10 cellular contexts compared by ENCODE assay signal in genomic region chr3:128113817-128114794, GRCh38. TPM values are rescaled to one million over a fixed set of nuclear protein-coding genes. Genes with fewer than 3 reads are reported as not detected.
DNase-seq lines count a peak whose midpoint lies in the region; ATAC-seq lines count a peak whose summit lies in the region.
"Had no signal": no experiment of that assay in that cellular context is flagged by ENCODE, and none has a peak within 500 bp of the region (broad histone marks: within the 10 kb centered on the region; RNA-seq: fewer than 3 reads in every experiment).

No MANE protein-coding gene starts in this region.

- no peak for DNase-seq in effector memory CD4-positive, alpha-beta T cell
- DNase-seq in hypothalamus (lab: John Stamatoyannopoulos, UW) (no peak), iPS-NIHi11 (ENCODE audit: low spot score) (no peak), HCEC 1CT (no peak), SK-N-DZ (ENCODE audit: low spot score) (no peak)
- DNase-seq: NCI-H1092 treated with DMSO at 0.1 percent for 48 hours; stimulated activated CD4-positive, alpha-beta T cell treated with anti-CD3 and anti-CD28 coated beads, Interleukin-2, amount 100 ng/mL, for 24 hours had no signal

- H3K9me3 ChIP-seq in BLaER1: no peaks in the 10 kb centered on the region
- no peaks in the 10 kb centered on the region for H3K9me3 ChIP-seq in effector memory CD4-positive, alpha-beta T cell (ENCODE audit: control insufficient read depth, low read length)

- peaks cover 58% of the 10 kb centered on the region for H4K20me1 ChIP-seq in BLaER1

- H3K4me1 ChIP-seq in BLaER1: peaks cover 7% of the 10 kb centered on the region; the same call in 1 of the 2 replicates
- H3K4me1 ChIP-seq in effector memory CD4-positive, alpha-beta T cell (ENCODE audit: control insufficient read depth, insufficient read depth, low read length, poor library complexity, severe bottlenecking): peaks cover 11% of the 10 kb centered on the region

- no peak overlapping the region for H3K9ac ChIP-seq in BLaER1

- H3K4me2 ChIP-seq in BLaER1: peak overlapping the region; percentile 9; the same call in 1 of the 2 replicates

- H3K27me3 ChIP-seq in BLaER1: no peaks in the 10 kb centered on the region
- no peaks in the 10 kb centered on the region for H3K27me3 ChIP-seq in effector memory CD4-positive, alpha-beta T cell (replicated peaks; ENCODE audit: control insufficient read depth, insufficient read depth, low read length, poor library complexity, severe bottlenecking)

- H3K27ac ChIP-seq in BLaER1: no peak overlapping the region
- H3K27ac ChIP-seq in effector memory CD4-positive, alpha-beta T cell (ENCODE audit: insufficient read depth, low read length, poor library complexity, severe bottlenecking): peak overlapping the region; percentile 38

- ATAC-seq in GM19035 (IDR thresholded peaks at IDR 0.05; ENCODE audit: unreplicated experiment) (peak; percentile 58), HG03439 (IDR thresholded peaks at IDR 0.05; ENCODE audit: unreplicated experiment) (peak; percentile 52)

- H3K36me3 ChIP-seq in BLaER1: peaks cover 99% of the 10 kb centered on the region
- H3K36me3 ChIP-seq in effector memory CD4-positive, alpha-beta T cell (ENCODE audit: control insufficient read depth, insufficient read depth, low read length): peaks cover 3% of the 10 kb centered on the region

- H3K4me3 ChIP-seq in BLaER1: no peak overlapping the region
- peak overlapping the region; percentile 0 for H3K4me3 ChIP-seq in effector memory CD4-positive, alpha-beta T cell (ENCODE audit: insufficient read depth, low read depth, low read length, poor library complexity, severe bottlenecking)

RNA-seq across cellular contexts. Expression of gene RUVBL1, which starts 9.5 kb away (rescaled TPM):
- polyA plus RNA-seq in SK-N-DZ (2014; cell fraction: cytosol; rRNA removed): 258 and 297 TPM in 2 replicates
- 86.8 and 137 TPM in 2 replicates for polyA plus RNA-seq in SK-N-DZ (2014; cell fraction: nucleus; rRNA removed)

RNA-seq across cellular contexts. Expression of gene EEFSEC, which starts 39.2 kb away (rescaled TPM):
- 5.0 and 7.9 TPM in 2 replicates for polyA plus RNA-seq in SK-N-DZ (2014; cell fraction: cytosol; rRNA removed)
- polyA plus RNA-seq in SK-N-DZ (2014; cell fraction: nucleus; rRNA removed): 9.0 and 10.0 TPM in 2 replicates
